8 cellular contexts compared by ENCODE assay signal in genomic region chr14:95098984-95099599, GRCh38. TPM values are rescaled to one million over a fixed set of nuclear protein-coding genes. Genes with fewer than 3 reads are reported as not detected.
DNase-seq lines count a peak whose midpoint lies in the region; ATAC-seq, FAIRE-seq and TF ChIP-seq lines count a peak whose summit lies in the region.

No MANE protein-coding gene starts in this region.

- FAIRE-seq in K562 (lab: Jason Lieb, UNC) = peak; percentile 61

- POLR2A ChIA-PET in PC-3 (lab: Charles Lee; ENCODE audit: unreplicated experiment) = no interaction called here
- POLR2A ChIA-PET in K562 (lab: Yijun Ruan, JAX) = no interaction called here

- H3K4me3 ChIP-seq in HL-60 (replicated peaks; ENCODE audit: insufficient read depth, low read length) (no peak overlapping the region), PC-3 (ENCODE audit: low read length) (no peak overlapping the region), K562 (no peak overlapping the region)

- H3K79me2 ChIP-seq in PC-3 (ENCODE audit: low read length) (no peaks in the 10 kb centered on the region), K562 (ENCODE audit: control insufficient read depth, insufficient read depth, low read length) (no peaks in the 10 kb centered on the region)

- BruUV-seq in PC-3 (replicated peaks; lab: Mats Ljungman, UMichigan) (no TSS peak), K562 (replicated peaks; lab: Mats Ljungman, UMichigan) (no TSS peak)

- H3F3A ChIP-seq in PC-3 (ENCODE audit: low read length, unreplicated experiment) = no peaks in the 10 kb centered on the region

- H2AFZ ChIP-seq in PC-3 (ENCODE audit: low read length) (no peak overlapping the region), K562 (ENCODE audit: low read depth, low read length) (no peak overlapping the region)

- H3K4me2 ChIP-seq in PC-3 (ENCODE audit: low read length) (no peak overlapping the region), K562 (ENCODE audit: insufficient read depth, low read length) (no peak overlapping the region)

- no peaks in the 10 kb centered on the region for H3K9me2 ChIP-seq in PC-3 (replicated peaks; ENCODE audit: low read length)

- CTCF ChIA-PET in PC-3 (lab: Charles Lee) = no interaction called here
- CTCF ChIA-PET in K562 (lab: Yijun Ruan, JAX; ENCODE audit: low intra/inter-chr PET ratio) = no interaction called here

- in situ Hi-C loops in K562 (cut with MboI) = no loop called here

- WGBS in K562 (ENCODE audit: insufficient coverage, low coverage, missing lambda C conversion rate) = 8% methylated on average over 3 of the region's 3 CpGs

- peak; percentile 41 to 55 for TF ChIP-seq RAD21 in K562 (CRISPR knock-in tag; conservative IDR thresholded peaks at IDR 0.05 in 1 of 2, IDR thresholded peaks at IDR 0.05 in 1 of 2)

- intact Hi-C loops in PC-3 (cut with micrococcal nuclease) (loop anchor here (5.0 kb wide), 2 partner anchors 53 to 412 kb away; no protein-coding TSS in a partner anchor), K562 (cut with micrococcal nuclease) (loop anchor here (5.0 to 10.0 kb wide), 2 partner anchors 96 to 412 kb away; no protein-coding TSS in a partner anchor)

- H3K4me1 ChIP-seq in PC-3 (ENCODE audit: insufficient read depth, low read length) (no peaks in the 10 kb centered on the region), K562 (replicated peaks in 1 of 2; ENCODE audit: control insufficient read depth in 2 of 2, insufficient read depth in 2 of 2, low read length in 2 of 2) (no peaks in the 10 kb centered on the region)

- H3K9me3 ChIP-seq in PC-3 (ENCODE audit: low read length) (no peaks in the 10 kb centered on the region), K562 (replicated peaks; ENCODE audit: control insufficient read depth, insufficient read depth, low read depth, low read length) (no peaks in the 10 kb centered on the region)

- no peak for TF ChIP-seq POLR2A in K562 (conservative IDR thresholded peaks at IDR 0.05)

- no peaks in the 10 kb centered on the region for H3K9me1 ChIP-seq in K562 (ENCODE audit: control insufficient read depth, insufficient read depth, low read length)

- H3K27ac ChIP-seq in HL-60 (replicated peaks) = no peak overlapping the region
- no peak overlapping the region for H3K27ac ChIP-seq in PC-3 (ENCODE audit: low read length)
- H3K27ac ChIP-seq in K562 (ENCODE audit: extremely low read depth, low read depth, low read length) = no peak overlapping the region

- TF ChIP-seq EP300 in K562 (IDR thresholded peaks at IDR 0.05; ENCODE audit: low read length) = no peak

- DNase-seq in D341Med (ENCODE audit: low spot score) (peak; percentile 76), HL-60 (ENCODE audit: low read depth in 1 of 2, low spot score in 1 of 2) (peak; percentile 28 to 61), PC-3 (peak; percentile 65), K562 (ENCODE audit: extremely low read depth in 1 of 4, low spot score in 3 of 4) (peak; percentile 14 to 66 (median 23)), iPS-NIHi11 (ENCODE audit: low spot score) (peak; percentile 53)
- peak; percentile 11 for DNase-seq in stimulated activated CD4-positive, alpha-beta T cell treated with anti-CD3 and anti-CD28 coated beads, Interleukin-1b, Interleukin-23, amount 100 ng/mL, for 48 hours
- DNase-seq in stimulated activated naive CD4-positive, alpha-beta T cell treated with Interleukin-2 at 50 U/mL for 16 hours (lab: John Stamatoyannopoulos, UW) = no peak

- no peaks in the 10 kb centered on the region for H3K27me3 ChIP-seq in HL-60 (ENCODE audit: insufficient read depth, poor library complexity, severe bottlenecking)
- no peaks in the 10 kb centered on the region for H3K27me3 ChIP-seq in PC-3 (ENCODE audit: low read length)
- H3K27me3 ChIP-seq in K562 (ENCODE audit: control insufficient read depth in 2 of 2, insufficient read depth in 2 of 2, low read length in 2 of 2) = no peaks in the 10 kb centered on the region

- ATAC-seq in PC-3 (peak; percentile 76), K562 (peak; percentile 94), HG02938 (IDR thresholded peaks at IDR 0.05; ENCODE audit: unreplicated experiment) (no peak)

- H4K20me1 ChIP-seq in PC-3 (ENCODE audit: low read length) (peaks cover 5% of the 10 kb centered on the region; the same call in 1 of the 2 replicates), K562 (replicated peaks; ENCODE audit: control insufficient read depth, insufficient read depth, low read length) (no peaks in the 10 kb centered on the region)

- H3K9ac ChIP-seq in PC-3 (ENCODE audit: low read length) = no peak overlapping the region
- no peak overlapping the region for H3K9ac ChIP-seq in K562 (ENCODE audit: insufficient read depth in 1 of 2, low read depth in 2 of 2, low read length in 2 of 2)

- H3K36me3 ChIP-seq in PC-3 (ENCODE audit: low read depth, low read length) (peaks cover 25% of the 10 kb centered on the region; the same call in 1 of the 2 replicates), K562 (ENCODE audit: control insufficient read depth, insufficient read depth, low read length) (peaks cover 22% of the 10 kb centered on the region; the same call in 2 of the 3 replicates)

- peak; percentile 48 for TF ChIP-seq CTCF in HL-60 (IDR thresholded peaks at IDR 0.05; ENCODE audit: insufficient read depth, low read length)
- TF ChIP-seq CTCF in PC-3 (conservative IDR thresholded peaks at IDR 0.05; ENCODE audit: low read depth, low read length) = peak; percentile 80
- TF ChIP-seq CTCF in K562 (IDR thresholded peaks at IDR 0.05 in 2 of 3, conservative IDR thresholded peaks at IDR 0.05 in 1 of 3; ENCODE audit: insufficient read depth in 2 of 3, low read depth in 1 of 3, low read length in 3 of 3) = peak; percentile 63 to 78 (median 63)

TF ChIP-seq in K562, 482 proteins besides CTCF, POLR2A, EP300 and RAD21:
- TF ChIP-seq SMC3 (conservative IDR thresholded peaks at IDR 0.05; ENCODE audit: insufficient read depth, low read depth, low read length) (peak; percentile 40; the same call in 1 of the 2 replicates), XRCC5 (IDR thresholded peaks at IDR 0.05; ENCODE audit: low read depth, low read length) (no peak)

RNA-seq across cellular contexts. Expression of gene DICER1, which starts 58.2 kb away (rescaled TPM):
- 29.9 and 36.3 TPM in 2 replicates for total RNA-seq in PC-3 (2014; rRNA removed)
- total RNA-seq in K562 (2011; cell fraction: chromatin; rRNA removed; ENCODE audit: low replicate concordance) = 10.7 and 41.2 TPM in 2 replicates
- 5.5 and 10.3 TPM in 2 replicates for total RNA-seq in K562 (2011; cell fraction: nucleolus; rRNA removed)
- total RNA-seq in K562 (2011; cell fraction: nucleoplasm; rRNA removed) = 13.1 and 16.9 TPM in 2 replicates
- total RNA-seq in K562 (2014; rRNA removed) = 12.2 and 17.8 TPM in 2 replicates
- total RNA-seq in K562 (2014; rRNA removed; fragmentation: Illumina TruSeq; extraction: Trizol) = 16.1 and 17.5 TPM in 2 replicates
- total RNA-seq in K562 (2015; rRNA removed; fragmentation: Illumina TruSeq; extraction: Trizol) = 17.7 and 19.2 TPM in 2 replicates
- 16.2 and 17.5 TPM in 2 replicates for total RNA-seq in K562 (2021)
- polyA plus RNA-seq in K562 (2011; rRNA removed) = 16.7 and 23.2 TPM in 2 replicates
- polyA plus RNA-seq in K562 (2011; cell fraction: cytosol; rRNA removed) = 5.2 and 8.4 TPM in 2 replicates
- polyA plus RNA-seq in K562 (2011; cell fraction: nucleus; rRNA removed) = 29.6 and 29.9 TPM in 2 replicates
- polyA plus RNA-seq in K562 (2012) = 7.9 and 8.5 TPM in 2 replicates
- 12.4 and 13.6 TPM in 2 replicates for polyA plus RNA-seq in K562 (2014; fragmentation: Illumina TruSeq; extraction: Trizol)
- polyA plus RNA-seq in K562 (2014; fragmentation: Nextera tagmentation; extraction: Ambion mirVana) = 1 to 10 TPM; 2.5 to 2.6 TPM
- 7.0 and 7.1 TPM in 2 replicates for polyA plus RNA-seq in K562 (2014; rRNA removed)
- 42.8 and 48.0 TPM in 2 replicates for polyA minus RNA-seq in K562 (2011; rRNA and poly(A)+ RNA removed)
- 23.4 and 37.7 TPM in 2 replicates for polyA minus RNA-seq in K562 (2011; cell fraction: cytosol; rRNA and poly(A)+ RNA removed)
- polyA minus RNA-seq in K562 (2011; cell fraction: nucleus; rRNA and poly(A)+ RNA removed) = 21.7 and 39.8 TPM in 2 replicates
